In the genomic region with DNA sequence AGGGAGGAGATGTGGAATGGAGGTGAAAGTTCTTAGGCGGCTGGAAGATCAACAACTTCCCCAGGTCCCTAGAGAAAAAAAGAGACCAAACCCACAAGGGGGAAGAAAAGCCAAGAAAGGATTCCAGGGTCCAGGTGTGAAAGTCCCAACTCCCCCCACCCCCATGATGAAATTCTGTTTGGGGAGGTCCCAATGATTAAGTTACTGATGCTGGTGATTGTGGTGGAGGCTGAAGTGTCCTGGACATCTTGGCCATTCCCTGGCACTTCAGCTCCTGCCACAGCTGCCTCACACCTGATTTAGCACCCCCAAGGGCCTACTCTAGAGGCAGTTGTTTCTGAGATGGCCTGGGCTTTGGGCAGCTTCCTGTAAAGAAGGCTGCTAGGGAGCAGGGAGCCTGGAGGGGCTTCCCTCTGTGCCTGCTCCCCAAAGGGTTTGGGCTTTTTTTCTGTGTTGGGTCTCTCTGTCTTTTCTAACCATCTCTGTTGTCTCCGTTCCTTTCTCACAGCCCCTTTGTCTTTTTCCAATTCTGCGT, we compare ENCODE assay signal across 16 cellular contexts. TPM values are rescaled to one million over a fixed set of nuclear protein-coding genes. Genes with fewer than 3 reads are reported as not detected.
DNase-seq lines count a peak whose midpoint lies in the region; ATAC-seq, FAIRE-seq and TF ChIP-seq lines count a peak whose summit lies in the region.
"Had no signal": no experiment of that assay in that cellular context is flagged by ENCODE, and none has a peak within 500 bp of the region (broad histone marks: within the 10 kb centered on the region; RNA-seq: fewer than 3 reads in every experiment).

No MANE protein-coding gene starts in this region.

- WGBS in liver: 40% methylated on average over 3 of the region's 3 CpGs
- 13% methylated on average over 3 of the region's 3 CpGs for WGBS in right lobe of liver (ENCODE audit: insufficient coverage, low coverage, low lambda C conversion rate, missing lambda C conversion rate)
- WGBS in endodermal cell (ENCODE audit: insufficient coverage in 1 of 2, insufficient read length in 1 of 2), 2 experiments: 14 to 44% methylated on average over 3 of the region's 3 CpGs

- H3K9me3 Mint-ChIP-seq in endodermal cell: no peaks in the 10 kb centered on the region
- H3K9me3 Mint-ChIP-seq: stimulated activated naive CD8-positive, alpha-beta T cell treated with anti-CD3 and anti-CD28 coated beads, Interleukin-15, amount 100 ng/mL, for 72 hours had no signal

- H3K36me3 ChIP-seq in liver (ENCODE audit: control insufficient read depth in 4 of 4, insufficient read depth in 3 of 4, low read depth in 1 of 4, low read length in 3 of 4): no peaks in the 10 kb centered on the region
- no peaks in the 10 kb centered on the region for H3K36me3 ChIP-seq in right lobe of liver
- no peaks in the 10 kb centered on the region for H3K36me3 ChIP-seq in endodermal cell (ENCODE audit: control insufficient read depth, insufficient read depth, low read length)
- H3K36me3 ChIP-seq in muscle layer of colon (ENCODE audit: insufficient read depth, low read length): peaks cover 6% of the 10 kb centered on the region
- no peaks in the 10 kb centered on the region for H3K36me3 ChIP-seq in upper lobe of right lung

- intact Hi-C loops in right lobe of liver (cut with DNase I) (no loop called here), upper lobe of right lung (cut with DNase I) (no loop called here)

- H3K27me3 Mint-ChIP-seq in endodermal cell (ENCODE audit: insufficient read depth): peaks cover 39% of the 10 kb centered on the region

- no peak for ATAC-seq in right lobe of liver
- no peak for ATAC-seq in upper lobe of right lung
- ATAC-seq in HG03025 (IDR thresholded peaks at IDR 0.05; ENCODE audit: low FRiP score, unreplicated experiment): no peak
- ATAC-seq: activated CD4-positive, CD25-positive, alpha-beta regulatory T cell treated with anti-CD3 and anti-CD28 coated beads, Interleukin-2, amount 50 U/mL, for 24 hours had no signal

- no peak overlapping the region for H3K27ac Mint-ChIP-seq in endodermal cell
- H3K27ac Mint-ChIP-seq: stimulated activated naive CD8-positive, alpha-beta T cell treated with anti-CD3 and anti-CD28 coated beads, Interleukin-15, amount 100 ng/mL, for 72 hours had no signal

- TF ChIP-seq POLR2A in right lobe of liver (IDR thresholded peaks at IDR 0.05): no peak
- TF ChIP-seq POLR2A in GM12892 (IDR thresholded peaks at IDR 0.05; ENCODE audit: low read depth, low read length): no peak

- no peaks in the 10 kb centered on the region for H3K9me3 ChIP-seq in liver (ENCODE audit: control insufficient read depth in 4 of 4, low read length in 3 of 4)
- H3K9me3 ChIP-seq in right lobe of liver: no peaks in the 10 kb centered on the region
- peaks cover 13% of the 10 kb centered on the region for H3K9me3 ChIP-seq in endodermal cell (ENCODE audit: control insufficient read depth, low read length)
- no peaks in the 10 kb centered on the region for H3K9me3 ChIP-seq in muscle layer of colon (ENCODE audit: low read length)
- H3K9me3 ChIP-seq in upper lobe of right lung: no peaks in the 10 kb centered on the region

- H3K27ac ChIP-seq in liver (ENCODE audit: low read depth in 1 of 2, low read length in 2 of 2) (peak overlapping the region; percentile 43 to 70), right lobe of liver (peak overlapping the region in 1 of 3 donors; percentile 47), endodermal cell (ENCODE audit: low read depth, low read length) (no peak overlapping the region), muscle layer of colon (ENCODE audit: low read depth, low read length) (peak overlapping the region; percentile 77), upper lobe of right lung (peak overlapping the region; percentile 59)
- H3K27ac ChIP-seq: HL-60 had no signal

- peak overlapping the region; percentile 13 for H3K4me3 Mint-ChIP-seq in endodermal cell

- DNase-seq in right lobe of liver (no peak), endodermal cell (peak; percentile 68), upper lobe of right lung (no peak), GM12892 (ENCODE audit: insufficient read length) (no peak)
- DNase-seq in stimulated activated CD4-positive, alpha-beta T cell treated with anti-CD3 and anti-CD28 coated beads, Interleukin-2, amount 100 ng/mL, for 48 hours: no peak
- DNase-seq: erythroblast; NCI-H1930; NCI-H524; small intestine; stimulated activated naive CD8-positive, alpha-beta T cell treated with anti-CD3 and anti-CD28 coated beads, Interleukin-15, amount 100 ng/mL, for 72 hours had no signal

- H3K9ac ChIP-seq in liver (ENCODE audit: low read depth in 1 of 2, low read length in 2 of 2): no peak overlapping the region
- H3K9ac ChIP-seq in endodermal cell (ENCODE audit: extremely low read depth, low read length, poor library complexity, severe bottlenecking): no peak overlapping the region
- H3K9ac ChIP-seq in muscle layer of colon (ENCODE audit: low read length): peak overlapping the region; percentile 68

- H3K4me1 Mint-ChIP-seq in endodermal cell: peaks cover 4% of the 10 kb centered on the region

- TF ChIP-seq RAD21 in liver (IDR thresholded peaks at IDR 0.05): no peak

- H3K36me3 Mint-ChIP-seq in endodermal cell (ENCODE audit: low read depth): no peaks in the 10 kb centered on the region

- H3K4me3 ChIP-seq in liver (ENCODE audit: low read depth in 1 of 3, low read length in 3 of 3) (no peak overlapping the region), right lobe of liver (no peak overlapping the region), endodermal cell (ENCODE audit: low read length) (no peak overlapping the region), muscle layer of colon (ENCODE audit: low read depth in 1 of 2, low read length in 2 of 2) (peak overlapping the region; percentile 41 to 56), upper lobe of right lung (peak overlapping the region; percentile 35)

- no peak for FAIRE-seq in GM12892 (lab: Jason Lieb, UNC)
- FAIRE-seq: small intestine had no signal

- no peak for TF ChIP-seq CTCF in liver (IDR thresholded peaks at IDR 0.05; ENCODE audit: low read depth, low read length, missing input control)
- TF ChIP-seq CTCF in right lobe of liver (IDR thresholded peaks at IDR 0.05): no peak
- no peak for TF ChIP-seq CTCF in endodermal cell (conservative IDR thresholded peaks at IDR 0.05)
- TF ChIP-seq CTCF in upper lobe of right lung (IDR thresholded peaks at IDR 0.05): no peak

- H3K27me3 ChIP-seq in liver (ENCODE audit: control insufficient read depth in 4 of 4, insufficient read depth in 4 of 4, low read length in 3 of 4) (peaks cover 3 to 21% (median 11%) of the 10 kb centered on the region in 4 donors), right lobe of liver (peaks cover 0 to 7% of the 10 kb centered on the region in 2 donors), endodermal cell (ENCODE audit: control insufficient read depth, insufficient read depth, low read length, poor library complexity, severe bottlenecking) (peaks cover 99% of the 10 kb centered on the region), muscle layer of colon (ENCODE audit: control insufficient read depth in 1 of 2, insufficient read depth in 2 of 2, low read length in 2 of 2) (no peaks in the 10 kb centered on the region), upper lobe of right lung (peaks cover 49% of the 10 kb centered on the region)

- peaks cover 0 to 2% (median 0%) of the 10 kb centered on the region in 4 donors for H3K4me1 ChIP-seq in liver (ENCODE audit: control insufficient read depth in 4 of 4, insufficient read depth in 4 of 4, low read length in 3 of 4)
- H3K4me1 ChIP-seq in right lobe of liver: no peaks in the 10 kb centered on the region
- peaks cover 2% of the 10 kb centered on the region for H3K4me1 ChIP-seq in endodermal cell (ENCODE audit: control insufficient read depth, insufficient read depth, low read length)
- peaks cover 87% of the 10 kb centered on the region for H3K4me1 ChIP-seq in muscle layer of colon (ENCODE audit: insufficient read depth, low read length)
- peaks cover 17% of the 10 kb centered on the region for H3K4me1 ChIP-seq in upper lobe of right lung

TF ChIP-seq in liver, 16 proteins besides CTCF, POLR2A, EP300 and RAD21:
- TF ChIP-seq HNF4G (IDR thresholded peaks at IDR 0.05) (no peak), GABPA (IDR thresholded peaks at IDR 0.05 in 1 of 2, conservative IDR thresholded peaks at IDR 0.05 in 1 of 2) (no peak)
- TF ChIP-seq, protein P1, sequence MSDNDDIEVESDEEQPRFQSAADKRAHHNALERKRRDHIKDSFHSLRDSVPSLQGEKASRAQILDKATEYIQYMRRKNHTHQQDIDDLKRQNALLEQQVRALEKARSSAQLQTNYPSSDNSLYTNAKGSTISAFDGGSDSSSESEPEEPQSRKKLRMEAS (IDR thresholded peaks at IDR 0.05): no peak

RNA-seq across cellular contexts. Expression of a gene that starts 13.1 kb away (rescaled TPM):
- total RNA-seq in liver: under 1 TPM; 0.65 to 0.75 TPM
- polyA plus RNA-seq in liver: under 1 TPM; 0.19 to 0.35 TPM
- 1 to 10 TPM in 1 of 6 experiments, under 1 TPM in 5; 0.31 to 1.1 (median 0.68) TPM for total RNA-seq in right lobe of liver
- not detected for total RNA-seq in endodermal cell
- 3.5 TPM for polyA plus RNA-seq in endodermal cell (2013, experiment 1 of 2)
- polyA plus RNA-seq in endodermal cell (2013, experiment 2 of 2): 3.4 TPM
- 4.9 TPM for total RNA-seq in upper lobe of right lung
- 2.7 TPM for polyA plus RNA-seq in GM12892 (2012; ENCODE audit: missing spikeins)

RNA-seq across cellular contexts. Expression of a gene that starts 20.2 kb away (rescaled TPM):
- 1 to 10 TPM in 1 of 2 donors, under 1 TPM in 1; 0.67 to 2.3 TPM for total RNA-seq in liver
- polyA plus RNA-seq in liver: 1 to 10 TPM; 1.3 to 2.5 TPM
- total RNA-seq in right lobe of liver: 1 to 10 TPM; 1.1 to 1.9 (median 1.5) TPM
- total RNA-seq in endodermal cell: under 1 TPM in 1 of 2 donors, not detected in 1; 0.22 TPM
- polyA plus RNA-seq in endodermal cell (2013, experiment 1 of 2): 121 TPM
- polyA plus RNA-seq in endodermal cell (2013, experiment 2 of 2): 124 TPM
- total RNA-seq in upper lobe of right lung: 11.0 TPM
- 2.8 TPM for polyA plus RNA-seq in GM12892 (2012; ENCODE audit: missing spikeins)

RNA-seq across cellular contexts. Expression of a gene that starts 24.9 kb away (rescaled TPM):
- total RNA-seq in liver (1 to 10 TPM in 1 of 2 donors, under 1 TPM in 1; 0.75 to 2.2 TPM), right lobe of liver (1 to 10 TPM in 5 of 6 experiments, under 1 TPM in 1; 0.99 to 3.2 (median 2.6) TPM), endodermal cell (not detected), upper lobe of right lung (13.3 TPM)
- 1 to 10 TPM; 1.0 to 1.3 TPM for polyA plus RNA-seq in liver
- polyA plus RNA-seq in endodermal cell (2013, experiment 1 of 2): 36.0 TPM
- 33.5 TPM for polyA plus RNA-seq in endodermal cell (2013, experiment 2 of 2)
- 4.5 TPM for polyA plus RNA-seq in GM12892 (2012; ENCODE audit: missing spikeins)

RNA-seq across cellular contexts. Expression of a gene that starts 28.5 kb away (rescaled TPM):
- total RNA-seq in liver: under 1 TPM in 1 of 2 donors, not detected in 1; 0.08 TPM
- under 1 TPM; 0.36 to 0.38 TPM for polyA plus RNA-seq in liver
- total RNA-seq in right lobe of liver: under 1 TPM in 5 of 6 experiments, not detected in 1; 0.11 to 0.29 (median 0.19) TPM
- not detected for total RNA-seq in endodermal cell
- 5.3 TPM for polyA plus RNA-seq in endodermal cell (2013, experiment 1 of 2)
- polyA plus RNA-seq in endodermal cell (2013, experiment 2 of 2): 2.5 TPM
- total RNA-seq in upper lobe of right lung: 4.4 TPM
- polyA plus RNA-seq in GM12892 (2012; ENCODE audit: missing spikeins): not detected
- total RNA-seq: H7 had no signal

RNA-seq across cellular contexts. Expression of a gene that starts 34.3 kb away (rescaled TPM):
- not detected for total RNA-seq in liver
- not detected for polyA plus RNA-seq in liver
- not detected for total RNA-seq in right lobe of liver
- total RNA-seq in endodermal cell: not detected
- 27.1 TPM for polyA plus RNA-seq in endodermal cell (2013, experiment 1 of 2)
- polyA plus RNA-seq in endodermal cell (2013, experiment 2 of 2): 28.3 TPM
- total RNA-seq in upper lobe of right lung: not detected
- not detected for polyA plus RNA-seq in GM12892 (2012; ENCODE audit: missing spikeins)
- polyA plus RNA-seq: small intestine had no signal

Comparison
In these comparisons a context has a peak if more than half of its experiments do, and no peak if none do; other contexts are left out.
1. H3K4me3 ChIP-seq: peak in muscle layer of colon (2 of 2) and upper lobe of right lung (single experiment); none in liver (0 of 3), right lobe of liver (0 of 3) and endodermal cell (single experiment).